8 cellular contexts compared by ENCODE assay signal in the genomic region with DNA sequence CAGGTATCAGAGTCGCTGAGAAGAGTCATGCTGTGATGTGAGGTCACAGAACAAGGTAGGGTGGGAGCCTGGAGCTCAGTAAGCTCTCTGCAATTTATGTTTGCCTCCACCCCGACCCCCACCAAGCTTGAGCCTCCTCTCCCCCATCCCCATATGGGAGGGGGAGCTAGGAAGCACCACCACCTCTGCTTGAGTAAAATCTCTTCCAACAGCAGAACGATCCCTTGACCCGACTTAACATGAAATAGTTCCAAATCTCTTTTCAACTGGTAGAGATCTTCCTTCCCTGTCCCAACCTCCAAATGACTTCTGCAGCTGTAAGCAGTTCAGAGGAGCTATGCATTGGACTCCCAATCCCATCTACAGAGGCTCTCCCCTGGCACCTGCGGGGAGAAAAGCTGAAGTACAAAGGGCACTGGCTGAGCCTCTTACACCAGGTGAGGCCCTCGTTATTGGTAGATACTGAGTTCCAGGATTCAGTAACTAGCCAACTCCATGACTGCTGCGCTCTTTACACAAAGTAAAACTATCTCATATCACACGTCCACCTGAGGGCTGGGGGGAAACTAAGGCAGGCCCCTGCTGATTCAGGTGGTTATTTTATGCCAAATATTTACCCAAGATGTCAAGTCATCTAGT.
DNase-seq lines count a peak whose midpoint lies in the region; ATAC-seq and TF ChIP-seq lines count a peak whose summit lies in the region.

No MANE protein-coding gene starts in this region.

- H3K4me2 ChIP-seq in SU-DHL-6 (ENCODE audit: low read depth, low read length, poor library complexity, severe bottlenecking) (peak overlapping the region; percentile 74), parathyroid adenoma (ENCODE audit: low read length) (peak overlapping the region; percentile 93)

- peak overlapping the region; percentile 93 for H3K4me3 ChIP-seq in SU-DHL-6 (ENCODE audit: insufficient read depth, low read length, poor library complexity, severe bottlenecking)
- H3K4me3 ChIP-seq in parathyroid adenoma (ENCODE audit: low read depth, low read length), result peak overlapping the region; percentile 93

- H3K27ac Mint-ChIP-seq in activated naive CD4-positive, alpha-beta T cell treated with anti-CD3 and anti-CD28 coated beads, Interleukin-2, amount 50 U/mL, for 24 hours, result peak overlapping the region; percentile 79

- peaks cover 34% of the 10 kb centered on the region for H3K36me3 Mint-ChIP-seq in activated naive CD4-positive, alpha-beta T cell treated with anti-CD3 and anti-CD28 coated beads, Interleukin-2, amount 50 U/mL, for 24 hours

- no peaks in the 10 kb centered on the region for H3K9me3 ChIP-seq in SU-DHL-6 (ENCODE audit: insufficient read depth, low read length)
- no peaks in the 10 kb centered on the region for H3K9me3 ChIP-seq in parathyroid adenoma (ENCODE audit: control insufficient read depth, low read length)

- peaks cover 9% of the 10 kb centered on the region for H3K4me1 ChIP-seq in parathyroid adenoma

- ATAC-seq in GM21526 (IDR thresholded peaks at IDR 0.05; ENCODE audit: low FRiP score, unreplicated experiment), result no peak
- ATAC-seq in HG02759 (IDR thresholded peaks at IDR 0.05; ENCODE audit: unreplicated experiment), result no peak

- H3K9me3 Mint-ChIP-seq in activated naive CD4-positive, alpha-beta T cell treated with anti-CD3 and anti-CD28 coated beads, Interleukin-2, amount 50 U/mL, for 24 hours, result no peaks in the 10 kb centered on the region

- H2AFZ ChIP-seq in SU-DHL-6 (ENCODE audit: low read depth, low read length, severe bottlenecking) (no peak overlapping the region), parathyroid adenoma (no peak overlapping the region)

- H3K9ac ChIP-seq in SU-DHL-6 (ENCODE audit: low read length), result peak overlapping the region; percentile 94; the same call in 1 of the 2 replicates
- no peak overlapping the region for H3K9ac ChIP-seq in parathyroid adenoma

- peaks cover 60% of the 10 kb centered on the region for H3F3A ChIP-seq in SU-DHL-6 (ENCODE audit: insufficient read depth)

- H3K4me1 Mint-ChIP-seq in activated naive CD4-positive, alpha-beta T cell treated with anti-CD3 and anti-CD28 coated beads, Interleukin-2, amount 50 U/mL, for 24 hours, result peaks cover 24% of the 10 kb centered on the region

- H3K27me3 Mint-ChIP-seq in activated naive CD4-positive, alpha-beta T cell treated with anti-CD3 and anti-CD28 coated beads, Interleukin-2, amount 50 U/mL, for 24 hours, result no peaks in the 10 kb centered on the region

- H4K20me1 ChIP-seq in SU-DHL-6 (ENCODE audit: low read depth, low read length), result peaks cover 26% of the 10 kb centered on the region

- H3K4me3 Mint-ChIP-seq in activated naive CD4-positive, alpha-beta T cell treated with anti-CD3 and anti-CD28 coated beads, Interleukin-2, amount 50 U/mL, for 24 hours, result peak overlapping the region; percentile 99

- TF ChIP-seq CTCF in SU-DHL-6 (IDR thresholded peaks at IDR 0.05; ENCODE audit: insufficient read depth, low read length, poor library complexity, severe bottlenecking) (no peak), parathyroid adenoma (IDR thresholded peaks at IDR 0.05) (no peak)

- H3K27me3 ChIP-seq in SU-DHL-6 (ENCODE audit: low read length) (no peaks in the 10 kb centered on the region), parathyroid adenoma (ENCODE audit: control insufficient read depth, insufficient read depth, low read length) (no peaks in the 10 kb centered on the region)

- DNase-seq in activated naive CD4-positive, alpha-beta T cell treated with anti-CD3 and anti-CD28 coated beads, Interleukin-2, amount 50 U/mL, for 16 hours, result no peak
- DNase-seq in epithelial cell of prostate (ENCODE audit: low read depth, low spot score), result no peak
- DNase-seq in D341Med (ENCODE audit: low spot score), result no peak

- H3K9me2 ChIP-seq in SU-DHL-6 (replicated peaks; ENCODE audit: insufficient read depth, low read length), result no peaks in the 10 kb centered on the region

- peaks cover 31% of the 10 kb centered on the region for H3K36me3 ChIP-seq in SU-DHL-6 (ENCODE audit: low read length)
- H3K36me3 ChIP-seq in parathyroid adenoma (ENCODE audit: control insufficient read depth, insufficient read depth, low read length), result no peaks in the 10 kb centered on the region

- H3K27ac ChIP-seq in SU-DHL-6 (ENCODE audit: low read depth, low read length) (peak overlapping the region; percentile 82), epithelial cell of prostate (peak overlapping the region; percentile 100), parathyroid adenoma (no peak overlapping the region)

- H3K79me2 ChIP-seq in SU-DHL-6 (ENCODE audit: insufficient read depth, low read length), result peaks cover 24% of the 10 kb centered on the region
- H3K79me2 ChIP-seq in parathyroid adenoma, result peaks cover 11% of the 10 kb centered on the region
